ENCODE assay signal across 29 cellular contexts in the genomic region with DNA sequence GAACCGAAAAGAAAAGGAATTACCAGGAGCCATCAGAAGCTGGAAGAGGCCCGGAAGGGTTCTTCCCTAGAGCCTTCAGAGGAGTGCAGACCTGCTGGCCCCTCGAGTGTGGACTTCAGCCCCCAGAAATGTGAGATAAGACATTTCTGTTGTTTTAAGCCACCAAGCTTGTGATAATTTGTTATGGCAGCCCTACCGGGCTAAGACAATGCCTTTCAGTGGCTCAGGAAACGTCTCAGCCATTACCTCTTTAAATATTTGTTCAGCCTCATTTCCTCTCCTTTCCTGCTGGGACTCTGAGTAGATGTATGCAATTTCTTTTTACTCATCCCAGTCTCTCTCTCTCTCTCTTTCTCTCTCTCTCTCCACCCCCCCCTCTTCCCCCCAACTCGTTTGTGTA.
DNase-seq lines count a peak whose midpoint lies in the region; ATAC-seq and TF ChIP-seq lines count a peak whose summit lies in the region.
"Had no signal": no experiment of that assay in that cellular context is flagged by ENCODE, and none has a peak within 500 bp of the region (broad histone marks: within the 10 kb centered on the region; RNA-seq: fewer than 3 reads in every experiment).

No MANE protein-coding gene starts in this region.

- peaks cover 25% of the 10 kb centered on the region for H3K4me1 Mint-ChIP-seq in GM23338
- peaks cover 46% of the 10 kb centered on the region for H3K4me1 Mint-ChIP-seq in WTC11
- H3K4me1 Mint-ChIP-seq: activated B cell treated with CpG ODN at 0.5 μM for 24 hours; CD4-positive, CD25-positive, alpha-beta regulatory T cell; IgD-negative memory B cell had no signal

- H3F3A ChIP-seq in GM23338 (replicated peaks; ENCODE audit: low read depth) = no peaks in the 10 kb centered on the region

- peak overlapping the region; percentile 51 for H2BK5ac ChIP-seq in mesendoderm (ENCODE audit: low read length)

- H3K27ac Mint-ChIP-seq in GM23338 (no peak overlapping the region), WTC11 (no peak overlapping the region)
- H3K27ac Mint-ChIP-seq: activated B cell treated with CpG ODN at 0.5 μM for 24 hours; activated T-cell treated with anti-CD3 and anti-CD28 coated beads, Interleukin-2, amount 50 U/mL, for 72 hours; CD4-positive, CD25-positive, alpha-beta regulatory T cell; IgD-negative memory B cell; stimulated activated naive B cell treated with anti-CD40 and anti-IgM and Interleukin-4, amounts not matched to agents 10 μg/mL and 1 μg/mL and 100 μg/mL, for 72 hours had no signal

- ATAC-seq in GM23338 (peak; percentile 44; the same call in 1 of the 3 replicates), WTC11 (peak; percentile 75), HG02840 (IDR thresholded peaks at IDR 0.05; ENCODE audit: low FRiP score, unreplicated experiment) (no peak)
- ATAC-seq: activated T-cell treated with anti-CD3 and anti-CD28 coated beads, Interleukin-2, amount 50 U/mL, for 72 hours; foreskin keratinocyte; left cardiac atrium; sciatic nerve; stimulated activated naive B cell treated with anti-CD40 and anti-IgM and Interleukin-4, amounts not matched to agents 10 μg/mL and 1 μg/mL and 100 μg/mL, for 72 hours had no signal

- H3K23ac ChIP-seq in mesendoderm (ENCODE audit: low read length) = no peak overlapping the region

- peaks cover 80% of the 10 kb centered on the region for H3K27me3 ChIP-seq in GM23338 (ENCODE audit: insufficient read depth)
- H3K27me3 ChIP-seq in mesendoderm (ENCODE audit: insufficient read depth, low read length, poor library complexity) = no peaks in the 10 kb centered on the region
- no peaks in the 10 kb centered on the region for H3K27me3 ChIP-seq in suprapubic skin
- H3K27me3 ChIP-seq: adrenal gland, brain microvascular endothelial cell, Peyer's patch had no signal

- TF ChIP-seq POLR2A in suprapubic skin (IDR thresholded peaks at IDR 0.05) = no peak

- H3K9ac ChIP-seq in mesendoderm (ENCODE audit: low read length) = no peak overlapping the region

- H3K27ac ChIP-seq in GM23338 (ENCODE audit: low read depth) = no peak overlapping the region
- H3K27ac ChIP-seq in mesendoderm (ENCODE audit: low read depth, low read length) = peak overlapping the region; percentile 40
- no peak overlapping the region for H3K27ac ChIP-seq in suprapubic skin
- H3K27ac ChIP-seq: 22Rv1, adrenal gland, brain microvascular endothelial cell, foreskin keratinocyte, Peyer's patch had no signal

- H4K5ac ChIP-seq in mesendoderm (ENCODE audit: low read length) = no peak overlapping the region

- H3K4me1 ChIP-seq in GM23338 (ENCODE audit: insufficient read depth) (peaks cover 11% of the 10 kb centered on the region), mesendoderm (ENCODE audit: control insufficient read depth, low read depth, low read length) (peaks cover 2% of the 10 kb centered on the region), suprapubic skin (peaks cover 2% of the 10 kb centered on the region)
- H3K4me1 ChIP-seq: adrenal gland, foreskin keratinocyte had no signal

- H3K4ac ChIP-seq in mesendoderm (ENCODE audit: low read depth, low read length) = no peak overlapping the region

- no peak overlapping the region for H2AK5ac ChIP-seq in mesendoderm (ENCODE audit: low read length)

- DNase-seq in NCI-H1436 treated with DMSO at 0.1 percent for 48 hours (lab: John Stamatoyannopoulos, UW) (peak; percentile 2), NCI-H1436 (lab: John Stamatoyannopoulos, UW) (no peak), GM23338 (ENCODE audit: low spot score) (peak; percentile 30), WTC11 (ENCODE audit: low spot score) (no peak), mesendoderm (peak; percentile 51), suprapubic skin (ENCODE audit: low spot score in 2 of 2) (no peak), T-helper 2 cell (no peak)
- DNase-seq: activated B cell treated with CpG ODN at 0.5 μM for 24 hours; activated CD4-positive, alpha-beta T cell treated with anti-CD3 and anti-CD28 coated beads, Interleukin-2, amount 50 U/mL, for 4 hours; activated naive CD4-positive, alpha-beta T cell treated with Interleukin-2 at 50 U/mL for 16 hours; activated T-cell treated with anti-CD3 and anti-CD28 coated beads, Interleukin-2, amount 50 U/mL, for 72 hours; adrenal gland; brain microvascular endothelial cell; CD4-positive, CD25-positive, alpha-beta regulatory T cell; effector CD8-positive, alpha-beta T cell; foreskin keratinocyte; left cardiac atrium; mesenchymal stem cell; NCI-H1105; NCI-H524; Peyer's patch; posterior cingulate gyrus; SHP77 treated with DMSO at 0.1 percent for 48 hours; stimulated activated CD4-positive, alpha-beta T cell treated with anti-CD3 and anti-CD28 coated beads, Interleukin-4, amount 100 ng/mL, for 4 hours; stimulated activated naive B cell treated with anti-CD40 and anti-IgM and Interleukin-4, amounts not matched to agents 10 μg/mL and 1 μg/mL and 100 μg/mL, for 72 hours had no signal

- peak overlapping the region; percentile 45 for H3K4me2 ChIP-seq in GM23338
- no peak overlapping the region for H3K4me2 ChIP-seq in mesendoderm (ENCODE audit: low read length)

- H3K9me3 Mint-ChIP-seq in GM23338 = peaks cover 38% of the 10 kb centered on the region
- peaks cover 6% of the 10 kb centered on the region for H3K9me3 Mint-ChIP-seq in WTC11
- H3K9me3 Mint-ChIP-seq: activated B cell treated with CpG ODN at 0.5 μM for 24 hours; activated T-cell treated with anti-CD3 and anti-CD28 coated beads, Interleukin-2, amount 50 U/mL, for 72 hours; stimulated activated naive B cell treated with anti-CD40 and anti-IgM and Interleukin-4, amounts not matched to agents 10 μg/mL and 1 μg/mL and 100 μg/mL, for 72 hours had no signal

- no CpG with 5 or more reads among the region's 6 CpGs for WGBS in mesendoderm (ENCODE audit: extremely low coverage, insufficient coverage, low lambda C conversion rate)
- WGBS in suprapubic skin = 69% methylated on average over 6 of the region's 6 CpGs

- no peak overlapping the region for H3K18ac ChIP-seq in mesendoderm (ENCODE audit: low read length)

- H4K20me1 ChIP-seq in GM23338 (replicated peaks; ENCODE audit: insufficient read depth) = peaks cover 4% of the 10 kb centered on the region; the same call in 1 of the 2 replicates

- H3K36me3 Mint-ChIP-seq in GM23338 (ENCODE audit: low read depth) (peaks cover 25% of the 10 kb centered on the region), WTC11 (peaks cover 15% of the 10 kb centered on the region)
- H3K36me3 Mint-ChIP-seq: CD4-positive, CD25-positive, alpha-beta regulatory T cell; IgD-negative memory B cell; stimulated activated naive B cell treated with anti-CD40 and anti-IgM and Interleukin-4, amounts not matched to agents 10 μg/mL and 1 μg/mL and 100 μg/mL, for 72 hours had no signal

- peaks cover 93% of the 10 kb centered on the region for H3K27me3 Mint-ChIP-seq in GM23338 (ENCODE audit: insufficient read depth, low read depth, poor library complexity)
- H3K27me3 Mint-ChIP-seq in WTC11 (ENCODE audit: low read depth) = peaks cover 100% of the 10 kb centered on the region
- H3K27me3 Mint-ChIP-seq: activated B cell treated with CpG ODN at 0.5 μM for 24 hours; CD4-positive, CD25-positive, alpha-beta regulatory T cell had no signal

- H3K56ac ChIP-seq in mesendoderm (ENCODE audit: low read length) = no peak overlapping the region

- H3K79me1 ChIP-seq in mesendoderm (ENCODE audit: low read length) = no peaks in the 10 kb centered on the region

- POLR2A ChIA-PET in WTC11 (lab: Charles Lee) = no interaction called here

- peaks cover 14% of the 10 kb centered on the region for H3K9me2 ChIP-seq in GM23338 (ENCODE audit: insufficient read depth)

- H2BK120ac ChIP-seq in mesendoderm (ENCODE audit: low read depth, low read length) = no peak overlapping the region

- H3K4me3 ChIP-seq in GM23338 (no peak overlapping the region), mesendoderm (ENCODE audit: low read length) (no peak overlapping the region), suprapubic skin (no peak overlapping the region)
- H3K4me3 ChIP-seq: adrenal gland, Peyer's patch had no signal

- no peak overlapping the region for H2BK15ac ChIP-seq in mesendoderm (replicated peaks; ENCODE audit: low read depth)

- H3K36me3 ChIP-seq in GM23338 (ENCODE audit: insufficient read depth) (no peaks in the 10 kb centered on the region), mesendoderm (ENCODE audit: control insufficient read depth, insufficient read depth, low read length) (no peaks in the 10 kb centered on the region), suprapubic skin (no peaks in the 10 kb centered on the region)
- H3K36me3 ChIP-seq: adrenal gland, brain microvascular endothelial cell, Peyer's patch had no signal

- H3K4me3 Mint-ChIP-seq in GM23338 (no peak overlapping the region), WTC11 (no peak overlapping the region)
- H3K4me3 Mint-ChIP-seq: activated B cell treated with CpG ODN at 0.5 μM for 24 hours; activated T-cell treated with anti-CD3 and anti-CD28 coated beads, Interleukin-2, amount 50 U/mL, for 72 hours; CD4-positive, CD25-positive, alpha-beta regulatory T cell; IgD-negative memory B cell; stimulated activated naive B cell treated with anti-CD40 and anti-IgM and Interleukin-4, amounts not matched to agents 10 μg/mL and 1 μg/mL and 100 μg/mL, for 72 hours had no signal

- no peak overlapping the region for H2AFZ ChIP-seq in GM23338

- TF ChIP-seq CTCF in GM23338 (conservative IDR thresholded peaks at IDR 0.05; ENCODE audit: low read depth in 2 of 2) (no peak), WTC11 (IDR thresholded peaks at IDR 0.05) (no peak), suprapubic skin (IDR thresholded peaks at IDR 0.05) (no peak)

- no peaks in the 10 kb centered on the region for H3K9me3 ChIP-seq in suprapubic skin
- H3K9me3 ChIP-seq: adrenal gland, Peyer's patch had no signal

- H4K8ac ChIP-seq in mesendoderm (ENCODE audit: low read depth, low read length) = peak overlapping the region; percentile 13

- TF ChIP-seq EP300 in suprapubic skin (IDR thresholded peaks at IDR 0.05) = no peak

- CTCF ChIA-PET in WTC11 (lab: Charles Lee) = interaction anchor here (0.8 to 1.7 kb wide), 2 partner anchors 24 to 865 kb away, joined by 3 to 4 read pairs; no protein-coding TSS in a partner anchor

- no peaks in the 10 kb centered on the region for H3K79me2 ChIP-seq in GM23338 (replicated peaks; ENCODE audit: insufficient read depth)
- H3K79me2 ChIP-seq in mesendoderm (ENCODE audit: control insufficient read depth, insufficient read depth, low read length) = no peaks in the 10 kb centered on the region

TF ChIP-seq in GM23338, 12 proteins besides CTCF, POLR2A, EP300 and RAD21 (continues in another document):
- no peak for TF ChIP-seq ZNF331 (CRISPR knock-in tag; IDR thresholded peaks at IDR 0.05; ENCODE audit: low read depth)
- no peak for TF ChIP-seq STAT1 (IDR thresholded peaks at IDR 0.05; ENCODE audit: unreplicated experiment)
- no peak for TF ChIP-seq CREB1 (CRISPR knock-in tag; IDR thresholded peaks at IDR 0.05; ENCODE audit: low read depth)

TF ChIP-seq in WTC11, 78 proteins besides CTCF, POLR2A, EP300 and RAD21 (continues in another document):
- no peak for TF ChIP-seq ZNF232 (CRISPR knock-in tag; IDR thresholded peaks at IDR 0.05)
- no peak for TF ChIP-seq NR2C2 (CRISPR knock-in tag; IDR thresholded peaks at IDR 0.05)

Comparison
In these comparisons a context has a peak if more than half of its experiments do, and no peak if none do; other contexts are left out.
1. DNase-seq: peak in NCI-H1436 treated with DMSO at 0.1 percent for 48 hours (single experiment), GM23338 (single experiment) and mesendoderm (single experiment); none in NCI-H1436 (single experiment), WTC11 (single experiment), suprapubic skin (0 of 2) and T-helper 2 cell (0 of 5).